ENCODE assay signal across 9 cellular contexts in genomic region chr12:47378222-47378582, GRCh38.
DNase-seq lines count a peak whose midpoint lies in the region; ATAC-seq and TF ChIP-seq lines count a peak whose summit lies in the region.
"Had no signal": no experiment of that assay in that cellular context is flagged by ENCODE, and none has a peak within 500 bp of the region (broad histone marks: within the 10 kb centered on the region; RNA-seq: fewer than 3 reads in every experiment).

No MANE protein-coding gene starts in this region.

- intact Hi-C loops in stomach (cut with DNase I; ENCODE audit: low total_unique reads): no loop called here

- no peak for TF ChIP-seq POLR2A in stomach (IDR thresholded peaks at IDR 0.05)

- H3K4me1 ChIP-seq in right atrium auricular region (peaks cover 0 to 20% of the 10 kb centered on the region in 2 donors), stomach (peaks cover 0 to 7% (median 0%) of the 10 kb centered on the region in 4 donors)

- peak; percentile 16 for DNase-seq in OCI-M1 (lab: John Stamatoyannopoulos, UW)
- DNase-seq in amniotic epithelial cell (ENCODE audit: low read depth): peak; percentile 46
- DNase-seq in right atrium auricular region (ENCODE audit: low spot score): no peak
- no peak for DNase-seq in stomach
- no peak for DNase-seq in epidermal melanocyte (ENCODE audit: insufficient read length, low spot score)
- no peak for DNase-seq in NCI-H2107 (lab: John Stamatoyannopoulos, UW)
- DNase-seq: natural killer cell, NCI-H1092 had no signal

- WGBS in stomach, 5 donors: 64 to 91% (median 82%) methylated on average over 3 of the region's 3 CpGs

- TF ChIP-seq EP300 in stomach (IDR thresholded peaks at IDR 0.05): no peak

- H3K9me3 ChIP-seq in right atrium auricular region: peaks cover 0 to 5% of the 10 kb centered on the region in 2 donors
- H3K9me3 ChIP-seq in stomach: no peaks in the 10 kb centered on the region

- H3K36me3 ChIP-seq in right atrium auricular region: no peaks in the 10 kb centered on the region
- no peaks in the 10 kb centered on the region for H3K36me3 ChIP-seq in stomach

- ATAC-seq in HG02970 (IDR thresholded peaks at IDR 0.05; ENCODE audit: low FRiP score, unreplicated experiment): no peak
- ATAC-seq: natural killer cell had no signal

- H3K4me3 ChIP-seq in right atrium auricular region (no peak overlapping the region), stomach (no peak overlapping the region)

- H3K27me3 ChIP-seq in right atrium auricular region (no peaks in the 10 kb centered on the region), stomach (no peaks in the 10 kb centered on the region)

- H3K27ac ChIP-seq in right atrium auricular region: peak overlapping the region; percentile 82 to 89
- H3K27ac ChIP-seq in stomach: peak overlapping the region; percentile 35 to 83 (median 65)

- no peak for TF ChIP-seq CTCF in right atrium auricular region (IDR thresholded peaks at IDR 0.05)
- TF ChIP-seq CTCF in stomach (IDR thresholded peaks at IDR 0.05): no peak

Comparison
In these comparisons a context has a peak if more than half of its experiments do, and no peak if none do; other contexts are left out.
1. DNase-seq: peak in OCI-M1 (single experiment) and amniotic epithelial cell (single experiment); none in right atrium auricular region (single experiment), stomach (single experiment), epidermal melanocyte (single experiment) and NCI-H2107 (single experiment).